18 cellular contexts compared by ENCODE assay signal in genomic region chr2:216672996-216673395, GRCh38. TPM values are rescaled to one million over a fixed set of nuclear protein-coding genes. Genes with fewer than 3 reads are reported as not detected.
"Had no signal": no experiment of that assay in that cellular context is flagged by ENCODE, and none has a peak within 500 bp of the region (broad histone marks: within the 10 kb centered on the region; RNA-seq: fewer than 3 reads in every experiment).

No MANE protein-coding gene starts in this region.

- H3K4me3 ChIP-seq: body of pancreas, colonic mucosa, SJSA1, smooth muscle cell, thyroid gland had no signal

- H3K27me3 ChIP-seq: body of pancreas, colonic mucosa, thyroid gland had no signal

- H3K9me3 Mint-ChIP-seq: activated B cell treated with CpG ODN at 0.5 μM for 24 hours; activated CD8-positive, alpha-beta T cell treated with anti-CD3 and anti-CD28 coated beads for 36 hours; activated naive CD4-positive, alpha-beta T cell treated with anti-CD3 and anti-CD28 coated beads, Interleukin-2, amount 50 U/mL, for 72 hours; activated T-cell treated with anti-CD3 and anti-CD28 coated beads, Interleukin-2, amount 50 U/mL, for 72 hours; memory B cell had no signal

- H2AFZ ChIP-seq: parathyroid adenoma had no signal

- H3K4me3 Mint-ChIP-seq: activated B cell treated with CpG ODN at 0.5 μM for 24 hours; activated CD8-positive, alpha-beta T cell treated with anti-CD3 and anti-CD28 coated beads for 36 hours; activated T-cell treated with anti-CD3 and anti-CD28 coated beads, Interleukin-2, amount 50 U/mL, for 72 hours; memory B cell had no signal

- H3K9me3 ChIP-seq: body of pancreas, colonic mucosa, SJSA1, thyroid gland had no signal

- H3K4me1 ChIP-seq: body of pancreas, colonic mucosa, parathyroid adenoma, SJSA1, thyroid gland had no signal

- H3K36me3 ChIP-seq: colonic mucosa, SJSA1 had no signal

- H3K4me1 Mint-ChIP-seq: activated B cell treated with CpG ODN at 0.5 μM for 24 hours, memory B cell had no signal

- ATAC-seq: activated CD8-positive, alpha-beta T cell treated with anti-CD3 and anti-CD28 coated beads for 36 hours; activated naive CD4-positive, alpha-beta T cell treated with anti-CD3 and anti-CD28 coated beads, Interleukin-2, amount 50 U/mL, for 72 hours; activated T-cell treated with anti-CD3 and anti-CD28 coated beads, Interleukin-2, amount 50 U/mL, for 72 hours; body of pancreas; left ventricle myocardium superior had no signal

- DNase-seq: activated B cell treated with CpG ODN at 0.5 μM for 24 hours; activated CD4-positive, alpha-beta T cell treated with anti-CD3 and anti-CD28 coated beads for 48 hours; activated CD8-positive, alpha-beta T cell treated with anti-CD3 and anti-CD28 coated beads for 36 hours; activated gamma-delta T cell; activated T-cell treated with anti-CD3 and anti-CD28 coated beads, Interleukin-2, amount 50 U/mL, for 72 hours; body of pancreas; central memory CD4-positive, alpha-beta T cell; colonic mucosa; hippocampal formation; left ventricle myocardium superior; retina; T-helper 2 cell; thyroid gland had no signal

- H3K79me2 ChIP-seq: parathyroid adenoma had no signal

- H3K27ac ChIP-seq: body of pancreas, colonic mucosa, parathyroid adenoma, SJSA1, thyroid gland had no signal

- H3K4me2 ChIP-seq: smooth muscle cell had no signal

- H3K27ac Mint-ChIP-seq: activated B cell treated with CpG ODN at 0.5 μM for 24 hours; activated CD8-positive, alpha-beta T cell treated with anti-CD3 and anti-CD28 coated beads for 36 hours; activated naive CD4-positive, alpha-beta T cell treated with anti-CD3 and anti-CD28 coated beads, Interleukin-2, amount 50 U/mL, for 72 hours; activated T-cell treated with anti-CD3 and anti-CD28 coated beads, Interleukin-2, amount 50 U/mL, for 72 hours; memory B cell had no signal

- H3K36me3 Mint-ChIP-seq: activated naive CD4-positive, alpha-beta T cell treated with anti-CD3 and anti-CD28 coated beads, Interleukin-2, amount 50 U/mL, for 72 hours; memory B cell had no signal

RNA-seq across cellular contexts. Expression of gene IGFBP5, which starts 22.4 kb away (rescaled TPM):
- total RNA-seq: activated B cell treated with CpG ODN at 0.5 μM for 24 hours; activated CD8-positive, alpha-beta T cell treated with anti-CD3 and anti-CD28 coated beads for 36 hours; activated T-cell treated with anti-CD3 and anti-CD28 coated beads, Interleukin-2, amount 50 U/mL, for 72 hours had no signal

RNA-seq across cellular contexts. Expression of gene IGFBP2, which starts 39.8 kb away (rescaled TPM):
- total RNA-seq: activated B cell treated with CpG ODN at 0.5 μM for 24 hours had no signal
